Comparison of ENCODE assay signal across 1 cellular context in the genomic region with DNA sequence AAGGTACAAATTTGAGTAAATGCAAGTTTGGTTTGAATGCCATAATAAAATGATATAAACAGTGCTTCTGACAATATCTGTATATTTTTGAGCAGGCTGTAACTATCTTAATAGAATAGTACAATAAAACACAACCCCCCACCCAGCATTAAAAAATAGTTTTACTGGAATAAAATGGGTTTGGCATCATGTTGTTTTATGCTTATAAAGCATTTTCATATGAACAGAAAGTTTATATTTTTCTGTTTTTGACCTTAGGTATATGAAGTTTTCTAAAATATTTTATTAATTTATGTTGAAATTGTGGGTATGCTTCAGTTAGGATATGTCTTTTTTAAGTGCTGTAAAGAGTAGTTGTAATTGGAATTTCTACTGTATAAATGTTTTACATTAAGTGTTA.
TF ChIP-seq lines count a peak whose summit lies in the region.

No MANE protein-coding gene starts in this region.

TF ChIP-seq in K562, 482 proteins besides CTCF, POLR2A, EP300 and RAD21 (continued from another document):
- TF ChIP-seq, protein P1, sequence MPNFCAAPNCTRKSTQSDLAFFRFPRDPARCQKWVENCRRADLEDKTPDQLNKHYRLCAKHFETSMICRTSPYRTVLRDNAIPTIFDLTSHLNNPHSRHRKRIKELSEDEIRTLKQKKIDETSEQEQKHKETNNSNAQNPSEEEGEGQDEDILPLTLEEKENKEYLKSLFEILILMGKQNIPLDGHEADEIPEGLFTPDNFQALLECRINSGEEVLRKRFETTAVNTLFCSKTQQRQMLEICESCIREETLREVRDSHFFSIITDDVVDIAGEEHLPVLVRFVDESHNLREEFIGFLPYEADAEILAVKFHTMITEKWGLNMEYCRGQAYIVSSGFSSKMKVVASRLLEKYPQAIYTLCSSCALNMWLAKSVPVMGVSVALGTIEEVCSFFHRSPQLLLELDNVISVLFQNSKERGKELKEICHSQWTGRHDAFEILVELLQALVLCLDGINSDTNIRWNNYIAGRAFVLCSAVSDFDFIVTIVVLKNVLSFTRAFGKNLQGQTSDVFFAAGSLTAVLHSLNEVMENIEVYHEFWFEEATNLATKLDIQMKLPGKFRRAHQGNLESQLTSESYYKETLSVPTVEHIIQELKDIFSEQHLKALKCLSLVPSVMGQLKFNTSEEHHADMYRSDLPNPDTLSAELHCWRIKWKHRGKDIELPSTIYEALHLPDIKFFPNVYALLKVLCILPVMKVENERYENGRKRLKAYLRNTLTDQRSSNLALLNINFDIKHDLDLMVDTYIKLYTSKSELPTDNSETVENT (CRISPR knock-in tag; IDR thresholded peaks at IDR 0.05), result no peak
- TF ChIP-seq ARNT (IDR thresholded peaks at IDR 0.05) (no peak), ZKSCAN1 (IDR thresholded peaks at IDR 0.05; ENCODE audit: low read depth, low read length) (no peak), DACH1 (IDR thresholded peaks at IDR 0.05; ENCODE audit: partially characterized antibody) (no peak), ZFX (CRISPR knock-in tag; IDR thresholded peaks at IDR 0.05) (no peak), ZNF316 (IDR thresholded peaks at IDR 0.05) (peak; percentile 82), EZH2 (IDR thresholded peaks at IDR 0.05; ENCODE audit: borderline replicate concordance, low read depth, low read length) (no peak), HNRNPK (IDR thresholded peaks at IDR 0.05; ENCODE audit: low read depth, low read length, poor library complexity, severe bottlenecking) (no peak), SRSF7 (optimal IDR thresholded peaks at IDR 0.05; ENCODE audit: low read depth, low read length) (no peak)
- TF ChIP-seq, protein P2, sequence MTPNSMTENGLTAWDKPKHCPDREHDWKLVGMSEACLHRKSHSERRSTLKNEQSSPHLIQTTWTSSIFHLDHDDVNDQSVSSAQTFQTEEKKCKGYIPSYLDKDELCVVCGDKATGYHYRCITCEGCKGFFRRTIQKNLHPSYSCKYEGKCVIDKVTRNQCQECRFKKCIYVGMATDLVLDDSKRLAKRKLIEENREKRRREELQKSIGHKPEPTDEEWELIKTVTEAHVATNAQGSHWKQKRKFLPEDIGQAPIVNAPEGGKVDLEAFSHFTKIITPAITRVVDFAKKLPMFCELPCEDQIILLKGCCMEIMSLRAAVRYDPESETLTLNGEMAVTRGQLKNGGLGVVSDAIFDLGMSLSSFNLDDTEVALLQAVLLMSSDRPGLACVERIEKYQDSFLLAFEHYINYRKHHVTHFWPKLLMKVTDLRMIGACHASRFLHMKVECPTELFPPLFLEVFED (CRISPR knock-in tag; conservative IDR thresholded peaks at IDR 0.05), result no peak
